ENCODE assay signal across 8 cellular contexts in the genomic region with DNA sequence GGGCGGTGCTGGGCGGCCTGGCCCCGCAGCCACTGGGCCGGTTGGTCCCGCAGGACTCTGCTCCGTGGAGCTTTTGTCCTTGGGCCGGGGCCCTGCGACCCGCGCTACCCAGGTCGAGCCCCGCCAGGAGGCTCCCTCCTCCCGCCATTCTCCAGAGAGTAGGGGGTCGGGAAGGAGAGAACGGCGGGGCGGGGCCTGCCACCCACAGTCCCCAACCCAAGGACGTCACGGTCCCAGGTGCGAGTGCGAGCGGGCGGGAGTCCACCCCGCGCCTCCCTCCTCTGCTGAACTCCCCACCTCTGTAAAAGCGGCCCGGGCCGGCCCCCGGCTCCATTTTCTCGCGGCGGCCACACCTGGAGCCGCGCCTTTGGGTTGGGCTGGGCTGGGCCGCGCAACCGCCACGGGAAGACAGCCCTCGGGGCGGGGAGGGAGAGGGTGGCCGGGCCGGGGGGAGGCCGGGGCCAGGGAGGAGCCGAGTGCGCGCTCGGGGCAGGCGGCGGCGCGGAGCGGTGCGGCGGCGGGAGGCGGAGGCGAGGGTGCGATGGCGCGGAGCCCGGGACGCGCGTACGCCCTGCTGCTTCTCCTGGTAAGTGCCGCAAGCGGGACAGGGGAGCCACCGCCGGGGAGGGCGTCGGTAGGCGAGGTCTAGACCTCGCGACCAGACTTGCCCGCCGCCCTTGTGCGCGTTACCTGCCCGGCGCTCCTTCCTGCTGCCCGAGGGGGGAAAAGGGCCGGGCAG. TPM values are rescaled to one million over a fixed set of nuclear protein-coding genes. Genes with fewer than 3 reads are reported as not detected.
DNase-seq lines count a peak whose midpoint lies in the region; ATAC-seq, FAIRE-seq and TF ChIP-seq lines count a peak whose summit lies in the region.

A gene (plus strand): TSS at position 467 of the 739 bp plus-strand sequence. CDS start 75 bp downstream, at position 542.

- peak within 1 kb of the TSS; percentile 90 for H2AFZ ChIP-seq in K562 (ENCODE audit: low read depth, low read length)

- H3K9me3 ChIP-seq in A673 (ENCODE audit: low read depth, low read length, poor library complexity, severe bottlenecking) (no peaks in the 10 kb centered on the region), K562 (replicated peaks; ENCODE audit: control insufficient read depth, insufficient read depth, low read depth, low read length) (0 out of 2 replicates have a peak, but pooled peaks cover under 1% of the 10 kb centered on the region)

- CTCF ChIA-PET in A673 (lab: Charles Lee) (no interaction called here), K562 (lab: Yijun Ruan, JAX; ENCODE audit: low intra/inter-chr PET ratio) (interaction anchor here (0.5 kb wide), 1 partner anchor 248 kb away, joined by 3 read pairs; no protein-coding TSS in a partner anchor)

- H3K4me2 ChIP-seq in K562 (ENCODE audit: insufficient read depth, low read length): peak within 1 kb of the TSS; percentile 79

- under 1% methylated on average over 24 of the region's 82 CpGs for WGBS in K562 (ENCODE audit: insufficient coverage, low coverage, missing lambda C conversion rate)

- no peak for TF ChIP-seq EP300 in K562 (IDR thresholded peaks at IDR 0.05; ENCODE audit: low read length)

- BruUV-seq in A673 (replicated peaks; lab: Mats Ljungman, UMichigan) (no TSS peak), K562 (replicated peaks; lab: Mats Ljungman, UMichigan) (no TSS peak)

- TF ChIP-seq CTCF in A673 (conservative IDR thresholded peaks at IDR 0.05; ENCODE audit: low read depth, low read length): no peak
- TF ChIP-seq CTCF in K562 (IDR thresholded peaks at IDR 0.05 in 2 of 3, conservative IDR thresholded peaks at IDR 0.05 in 1 of 3; ENCODE audit: insufficient read depth in 2 of 3, low read depth in 1 of 3, low read length in 3 of 3): no peak

- no peaks in the 10 kb centered on the region for H4K20me1 ChIP-seq in K562 (replicated peaks; ENCODE audit: control insufficient read depth, insufficient read depth, low read length)

- peak; percentile 75 for TF ChIP-seq POLR2A in K562 (conservative IDR thresholded peaks at IDR 0.05)

- in situ Hi-C loops in K562 (cut with MboI): no loop called here

- H3K36me3 ChIP-seq in A673 (ENCODE audit: insufficient read depth, low read length, poor library complexity, severe bottlenecking) (no peaks in the 10 kb centered on the region), K562 (ENCODE audit: control insufficient read depth, insufficient read depth, low read length) (peaks cover 6% of the 10 kb centered on the region; the same call in 1 of the 3 replicates)

- no peak for FAIRE-seq in K562 (lab: Jason Lieb, UNC)

- H3K4me3 ChIP-seq in A673 (ENCODE audit: low read depth, low read length, poor library complexity, severe bottlenecking): peak within 1 kb of the TSS; percentile 37
- peak within 1 kb of the TSS; percentile 87 for H3K4me3 ChIP-seq in K562

- H3K27ac ChIP-seq in A673 (ENCODE audit: low read depth, low read length, poor library complexity, severe bottlenecking) (no peak within 1 kb of the TSS), K562 (ENCODE audit: extremely low read depth, low read depth, low read length) (peak within 1 kb of the TSS; percentile 80)

- peak; percentile 54 for ATAC-seq in GM18867 (IDR thresholded peaks at IDR 0.05; ENCODE audit: unreplicated experiment)
- peak; percentile 46 for ATAC-seq in HG02973 (IDR thresholded peaks at IDR 0.05; ENCODE audit: unreplicated experiment)
- peak; percentile 94 for ATAC-seq in K562

- peaks cover 41% of the 10 kb centered on the region for H3K79me2 ChIP-seq in K562 (ENCODE audit: control insufficient read depth, insufficient read depth, low read length)

- peak; percentile 31 for DNase-seq in A673 (ENCODE audit: low spot score)
- peak; percentile 82 for DNase-seq in NCI-H69 (lab: John Stamatoyannopoulos, UW)
- DNase-seq in K562 (ENCODE audit: extremely low read depth in 1 of 4, low spot score in 3 of 4): peak; percentile 83 to 92 (median 89)
- DNase-seq in iPS-NIHi7 (ENCODE audit: extremely low spot score): peak; percentile 92
- peak; percentile 54 for DNase-seq in stimulated activated CD4-positive, alpha-beta T cell treated with anti-CD3 and anti-CD28 coated beads, Interleukin-15, amount 100 ng/mL, for 24 hours
- no peak for DNase-seq in epidermal melanocyte (ENCODE audit: insufficient read length, low spot score)

- POLR2A ChIA-PET in A673 (lab: Charles Lee; ENCODE audit: low non-redundant PET) (no interaction called here), K562 (lab: Yijun Ruan, JAX) (no interaction called here)

- H3K4me1 ChIP-seq in A673 (ENCODE audit: insufficient read depth, low read length, poor library complexity, severe bottlenecking) (no peaks in the 10 kb centered on the region), K562 (replicated peaks in 1 of 2; ENCODE audit: control insufficient read depth in 2 of 2, insufficient read depth in 2 of 2, low read length in 2 of 2) (peaks cover 10 to 13% of the 10 kb centered on the region in 2 experiments; a peak in 4 of 5 replicates)

- H3K9ac ChIP-seq in K562 (ENCODE audit: insufficient read depth in 1 of 2, low read depth in 2 of 2, low read length in 2 of 2): peak within 1 kb of the TSS; percentile 80 to 100

- H3K9me1 ChIP-seq in K562 (ENCODE audit: control insufficient read depth, insufficient read depth, low read length): no peaks in the 10 kb centered on the region

- peak in 1 of 2 experiments; percentile 19; a peak in 2 of 4 replicates for TF ChIP-seq RAD21 in K562 (CRISPR knock-in tag; conservative IDR thresholded peaks at IDR 0.05 in 1 of 2, IDR thresholded peaks at IDR 0.05 in 1 of 2)

- peaks cover 73% of the 10 kb centered on the region for H3K27me3 ChIP-seq in A673 (replicated peaks; ENCODE audit: insufficient read depth, low read depth, low read length, poor library complexity)
- H3K27me3 ChIP-seq in K562 (ENCODE audit: control insufficient read depth in 2 of 2, insufficient read depth in 2 of 2, low read length in 2 of 2): no peaks in the 10 kb centered on the region

- intact Hi-C loops in A673 (cut with micrococcal nuclease; ENCODE audit: unreplicated experiment) (no loop called here), K562 (cut with micrococcal nuclease) (loop anchor here (2.0 kb wide), 1 partner anchor 397 kb away; no protein-coding TSS in a partner anchor)

TF ChIP-seq in K562, 482 proteins besides CTCF, POLR2A, EP300 and RAD21 (continues in another document):
- TF ChIP-seq ZNF184 (CRISPR knock-in tag; IDR thresholded peaks at IDR 0.05) (no peak), ZNF717 (CRISPR knock-in tag; IDR thresholded peaks at IDR 0.05) (no peak), ZNF785 (CRISPR knock-in tag; IDR thresholded peaks at IDR 0.05) (no peak), CXXC5 (CRISPR knock-in tag; IDR thresholded peaks at IDR 0.05) (peak; percentile 78)
- TF ChIP-seq, protein P1, sequence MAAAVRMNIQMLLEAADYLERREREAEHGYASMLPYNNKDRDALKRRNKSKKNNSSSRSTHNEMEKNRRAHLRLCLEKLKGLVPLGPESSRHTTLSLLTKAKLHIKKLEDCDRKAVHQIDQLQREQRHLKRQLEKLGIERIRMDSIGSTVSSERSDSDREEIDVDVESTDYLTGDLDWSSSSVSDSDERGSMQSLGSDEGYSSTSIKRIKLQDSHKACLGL (CRISPR knock-in tag; IDR thresholded peaks at IDR 0.05; ENCODE audit: borderline replicate concordance, poor library complexity, severe bottlenecking): no peak
- TF ChIP-seq, protein P2, sequence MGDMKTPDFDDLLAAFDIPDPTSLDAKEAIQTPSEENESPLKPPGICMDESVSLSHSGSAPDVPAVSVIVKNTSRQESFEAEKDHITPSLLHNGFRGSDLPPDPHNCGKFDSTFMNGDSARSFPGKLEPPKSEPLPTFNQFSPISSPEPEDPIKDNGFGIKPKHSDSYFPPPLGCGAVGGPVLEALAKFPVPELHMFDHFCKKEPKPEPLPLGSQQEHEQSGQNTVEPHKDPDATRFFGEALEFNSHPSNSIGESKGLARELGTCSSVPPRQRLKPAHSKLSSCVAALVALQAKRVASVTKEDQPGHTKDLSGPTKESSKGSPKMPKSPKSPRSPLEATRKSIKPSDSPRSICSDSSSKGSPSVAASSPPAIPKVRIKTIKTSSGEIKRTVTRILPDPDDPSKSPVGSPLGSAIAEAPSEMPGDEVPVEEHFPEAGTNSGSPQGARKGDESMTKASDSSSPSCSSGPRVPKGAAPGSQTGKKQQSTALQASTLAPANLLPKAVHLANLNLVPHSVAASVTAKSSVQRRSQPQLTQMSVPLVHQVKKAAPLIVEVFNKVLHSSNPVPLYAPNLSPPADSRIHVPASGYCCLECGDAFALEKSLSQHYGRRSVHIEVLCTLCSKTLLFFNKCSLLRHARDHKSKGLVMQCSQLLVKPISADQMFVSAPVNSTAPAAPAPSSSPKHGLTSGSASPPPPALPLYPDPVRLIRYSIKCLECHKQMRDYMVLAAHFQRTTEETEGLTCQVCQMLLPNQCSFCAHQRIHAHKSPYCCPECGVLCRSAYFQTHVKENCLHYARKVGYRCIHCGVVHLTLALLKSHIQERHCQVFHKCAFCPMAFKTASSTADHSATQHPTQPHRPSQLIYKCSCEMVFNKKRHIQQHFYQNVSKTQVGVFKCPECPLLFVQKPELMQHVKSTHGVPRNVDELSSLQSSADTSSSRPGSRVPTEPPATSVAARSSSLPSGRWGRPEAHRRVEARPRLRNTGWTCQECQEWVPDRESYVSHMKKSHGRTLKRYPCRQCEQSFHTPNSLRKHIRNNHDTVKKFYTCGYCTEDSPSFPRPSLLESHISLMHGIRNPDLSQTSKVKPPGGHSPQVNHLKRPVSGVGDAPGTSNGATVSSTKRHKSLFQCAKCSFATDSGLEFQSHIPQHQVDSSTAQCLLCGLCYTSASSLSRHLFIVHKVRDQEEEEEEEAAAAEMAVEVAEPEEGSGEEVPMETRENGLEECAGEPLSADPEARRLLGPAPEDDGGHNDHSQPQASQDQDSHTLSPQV (IDR thresholded peaks at IDR 0.05): no peak

RNA-seq across cellular contexts. Expression of the gene that starts here (rescaled TPM):
- total RNA-seq in A673 (2021) (0.11 TPM in 1 of 2 replicates, not detected in the other), K562 (2014; rRNA removed) (22.2 and 26.5 TPM in 2 replicates), K562 (2014; rRNA removed; fragmentation: Illumina TruSeq; extraction: Trizol) (50.1 and 53.9 TPM in 2 replicates), K562 (2015; rRNA removed; fragmentation: Illumina TruSeq; extraction: Trizol) (39.2 and 43.0 TPM in 2 replicates), K562 (2021) (41.3 and 43.0 TPM in 2 replicates)
- total RNA-seq in K562 (2011; cell fraction: chromatin; rRNA removed; ENCODE audit: low replicate concordance): 29.6 and 74.2 TPM in 2 replicates
- 42.2 and 54.3 TPM in 2 replicates for total RNA-seq in K562 (2011; cell fraction: nucleolus; rRNA removed)
- 74.9 and 105 TPM in 2 replicates for total RNA-seq in K562 (2011; cell fraction: nucleoplasm; rRNA removed)
- polyA plus RNA-seq in K562 (2011; rRNA removed) (67.9 and 68.6 TPM in 2 replicates), K562 (2014; fragmentation: Illumina TruSeq; extraction: Trizol) (57.9 and 65.7 TPM in 2 replicates), K562 (2014; fragmentation: Nextera tagmentation; extraction: Ambion mirVana) (10 to 100 TPM; 16.9 to 22.6 TPM), K562 (2014; rRNA removed) (34.1 and 40.8 TPM in 2 replicates)
- 24.1 and 46.3 TPM in 2 replicates for polyA plus RNA-seq in K562 (2011; cell fraction: cytosol; rRNA removed)
- 8.7 and 14.5 TPM in 2 replicates for polyA plus RNA-seq in K562 (2011; cell fraction: nucleus; rRNA removed)
- 38.2 and 52.0 TPM in 2 replicates for polyA plus RNA-seq in K562 (2012)
- 77.8 and 96.7 TPM in 2 replicates for polyA minus RNA-seq in K562 (2011; rRNA and poly(A)+ RNA removed)
- 33.7 and 40.5 TPM in 2 replicates for polyA minus RNA-seq in K562 (2011; cell fraction: cytosol; rRNA and poly(A)+ RNA removed)
- polyA minus RNA-seq in K562 (2011; cell fraction: nucleus; rRNA and poly(A)+ RNA removed): 6.6 and 18.2 TPM in 2 replicates

Comparison
In these comparisons a context has a peak if more than half of its experiments do, and no peak if none do; other contexts are left out.
1. RNA of the gene that starts here (total RNA-seq): 22.2 to 105 TPM in K562; 0.11 TPM in A673; every median in the first group is over 10 times any median in the second.
2. Peak in DNase-seq and H3K4me3 ChIP-seq in A673; RNA of the gene not detected or under 1 TPM.
3. Peak in every context shown above with its lines, with median percentiles within 50 percentile points of each other: ATAC-seq.